ENCODE assay signal across 8 cellular contexts in genomic region chr19:54209748-54210494, GRCh38. TPM values are rescaled to one million over a fixed set of nuclear protein-coding genes. Genes with fewer than 3 reads are reported as not detected.
A peak's percentile ranks its signal among the peaks of the same experiment; 100 is the strongest.
DNase-seq lines count a peak whose midpoint lies in the region; ATAC-seq and TF ChIP-seq lines count a peak whose summit lies in the region.

No MANE protein-coding gene starts in this region.

- POLR2A ChIA-PET in RWPE1 (lab: Yijun Ruan, JAX; ENCODE audit: low non-redundant PET): interaction anchor here (0.7 kb wide), 1 partner anchor 9 kb away, joined by 3 read pairs; the partner anchor contains the start of gene RPS9

- peaks cover 64% of the 10 kb centered on the region for H4K20me1 ChIP-seq in Loucy (ENCODE audit: insufficient read depth, low read length, poor library complexity, severe bottlenecking)

- H3K4me1 ChIP-seq in Loucy (ENCODE audit: insufficient read depth, low read length, poor library complexity, severe bottlenecking): peaks cover 48% of the 10 kb centered on the region

- TF ChIP-seq CTCF in Loucy (conservative IDR thresholded peaks at IDR 0.05; ENCODE audit: low read length) (no peak), RWPE1 (conservative IDR thresholded peaks at IDR 0.05; ENCODE audit: low read depth) (no peak), chondrocyte (IDR thresholded peaks at IDR 0.05) (no peak)

- no peaks in the 10 kb centered on the region for H3K9me2 ChIP-seq in Loucy (replicated peaks; ENCODE audit: low read depth, low read length)

- no peak overlapping the region for H3K9ac ChIP-seq in Loucy (ENCODE audit: low read depth, low read length, poor library complexity, severe bottlenecking)

- H3K27me3 Mint-ChIP-seq in chondrocyte (ENCODE audit: low read depth): no peaks in the 10 kb centered on the region

- peak overlapping the region; percentile 85 for H3K27ac ChIP-seq in RWPE1

- H3K4me3 Mint-ChIP-seq in chondrocyte (ENCODE audit: unreplicated experiment): no peak overlapping the region
- H3K4me3 Mint-ChIP-seq in stimulated activated effector memory CD8-positive, alpha-beta T cell treated with anti-CD3 and anti-CD28 coated beads, Interleukin-12 subunit alpha, Interleukin-12 subunit beta, amount 100 ng/mL, for 72 hours: peak overlapping the region; percentile 36

- no peaks in the 10 kb centered on the region for H3K27me3 ChIP-seq in Loucy (ENCODE audit: insufficient read depth, low read length, poor library complexity, severe bottlenecking)

- H3K36me3 Mint-ChIP-seq in chondrocyte (ENCODE audit: low read depth): peaks cover 19% of the 10 kb centered on the region
- H3K36me3 Mint-ChIP-seq in stimulated activated effector memory CD8-positive, alpha-beta T cell treated with anti-CD3 and anti-CD28 coated beads, Interleukin-12 subunit alpha, Interleukin-12 subunit beta, amount 100 ng/mL, for 72 hours: peaks cover 81% of the 10 kb centered on the region

- peak; percentile 77 for ATAC-seq in left colon
- ATAC-seq in stimulated activated effector memory CD8-positive, alpha-beta T cell treated with anti-CD3 and anti-CD28 coated beads, Interleukin-12 subunit alpha, Interleukin-12 subunit beta, amount 100 ng/mL, for 72 hours: no peak
- no peak for ATAC-seq in HG03520 (IDR thresholded peaks at IDR 0.05; ENCODE audit: unreplicated experiment)

- peaks cover 66% of the 10 kb centered on the region for H3K79me2 ChIP-seq in Loucy (ENCODE audit: insufficient read depth, low read length)

- intact Hi-C loops in left colon (cut with DNase I, micrococcal nuclease): no loop called here

- H3K9me3 ChIP-seq in Loucy (ENCODE audit: insufficient read depth, low read depth, low read length): no peaks in the 10 kb centered on the region

- H3K9me3 Mint-ChIP-seq in chondrocyte (ENCODE audit: low read depth): no peaks in the 10 kb centered on the region
- H3K9me3 Mint-ChIP-seq in stimulated activated effector memory CD8-positive, alpha-beta T cell treated with anti-CD3 and anti-CD28 coated beads, Interleukin-12 subunit alpha, Interleukin-12 subunit beta, amount 100 ng/mL, for 72 hours: no peaks in the 10 kb centered on the region

- peak overlapping the region; percentile 85 for H3K27ac Mint-ChIP-seq in chondrocyte (ENCODE audit: unreplicated experiment)
- peak overlapping the region; percentile 90 for H3K27ac Mint-ChIP-seq in stimulated activated effector memory CD8-positive, alpha-beta T cell treated with anti-CD3 and anti-CD28 coated beads, Interleukin-12 subunit alpha, Interleukin-12 subunit beta, amount 100 ng/mL, for 72 hours

- peaks cover 51% of the 10 kb centered on the region for H3K4me1 Mint-ChIP-seq in chondrocyte (ENCODE audit: low read depth)
- peaks cover 66% of the 10 kb centered on the region for H3K4me1 Mint-ChIP-seq in stimulated activated effector memory CD8-positive, alpha-beta T cell treated with anti-CD3 and anti-CD28 coated beads, Interleukin-12 subunit alpha, Interleukin-12 subunit beta, amount 100 ng/mL, for 72 hours

- no peak overlapping the region for H2AFZ ChIP-seq in Loucy (ENCODE audit: low read length)

- H3K4me2 ChIP-seq in Loucy (ENCODE audit: low read depth, low read length, poor library complexity, severe bottlenecking): peak overlapping the region; percentile 53

- H3F3A ChIP-seq in Loucy (ENCODE audit: low read depth): peaks cover 14% of the 10 kb centered on the region

- DNase-seq in DMS 273 (lab: John Stamatoyannopoulos, UW; ENCODE audit: unreplicated experiment) (peak; percentile 96), RWPE1 (ENCODE audit: low spot score) (peak; percentile 92), chondrocyte (ENCODE audit: low spot score) (no peak), left colon (peak; percentile 92 to 94), cerebellar nuclear complex (lab: John Stamatoyannopoulos, UW) (no peak)
- no peak for DNase-seq in stimulated activated effector memory CD8-positive, alpha-beta T cell treated with anti-CD3 and anti-CD28 coated beads, Interleukin-12 subunit alpha, Interleukin-12 subunit beta, amount 100 ng/mL, for 72 hours (ENCODE audit: low spot score in 2 of 2)

- H3K36me3 ChIP-seq in Loucy (ENCODE audit: insufficient read depth, low read length): peaks cover 41% of the 10 kb centered on the region; the same call in 1 of the 2 replicates

- peak overlapping the region; percentile 16 for H3K4me3 ChIP-seq in Loucy (ENCODE audit: low read length, poor library complexity, severe bottlenecking)

- CTCF ChIA-PET in RWPE1 (lab: Yijun Ruan, JAX): no interaction called here

RNA-seq across cellular contexts. Expression of gene RPS9, which starts 9.3 kb away (rescaled TPM):
- 689 to 819 TPM (median 699 TPM) in 3 replicates for total RNA-seq in chondrocyte
- 1,000 to 10,000 TPM in 1 of 2 donors, 100 to 1,000 TPM in 1; 962 to 1,034 TPM for total RNA-seq in left colon

RNA-seq across cellular contexts. Expression of gene LILRB3, which starts 12.9 kb away (rescaled TPM):
- total RNA-seq in chondrocyte (not detected in 3 replicates), left colon (1 to 10 TPM; 2.0 to 3.5 TPM)

RNA-seq across cellular contexts. Expression of gene TSEN34, which starts 18.8 kb away (rescaled TPM):
- total RNA-seq in chondrocyte (39.6 to 46.2 TPM (median 40.5 TPM) in 3 replicates), left colon (10 to 100 TPM; 38.9 to 41.6 TPM)

RNA-seq across cellular contexts. Expression of gene MBOAT7, which starts 20.5 kb away (rescaled TPM):
- total RNA-seq in chondrocyte (71.4 to 83.8 TPM (median 76.6 TPM) in 3 replicates), left colon (100 to 1,000 TPM; 144 to 152 TPM)

RNA-seq across cellular contexts. Expression of gene LILRA6, which starts 32.7 kb away (rescaled TPM):
- not detected in 3 replicates for total RNA-seq in chondrocyte
- total RNA-seq in left colon: 1 to 10 TPM in 1 of 2 donors, under 1 TPM in 1; 0.55 to 1.1 TPM

Comparison
In these comparisons a context has a peak if more than half of its experiments do, and no peak if none do; other contexts are left out.
1. DNase-seq: peak in DMS 273 (single experiment), RWPE1 (single experiment) and left colon (2 of 2); none in chondrocyte (single experiment), stimulated activated effector memory CD8-positive, alpha-beta T cell treated with anti-CD3 and anti-CD28 coated beads, Interleukin-12 subunit alpha, Interleukin-12 subunit beta, amount 100 ng/mL, for 72 hours (0 of 2) and cerebellar nuclear complex (0 of 2).